25 cellular contexts compared by ENCODE assay signal in the genomic region with DNA sequence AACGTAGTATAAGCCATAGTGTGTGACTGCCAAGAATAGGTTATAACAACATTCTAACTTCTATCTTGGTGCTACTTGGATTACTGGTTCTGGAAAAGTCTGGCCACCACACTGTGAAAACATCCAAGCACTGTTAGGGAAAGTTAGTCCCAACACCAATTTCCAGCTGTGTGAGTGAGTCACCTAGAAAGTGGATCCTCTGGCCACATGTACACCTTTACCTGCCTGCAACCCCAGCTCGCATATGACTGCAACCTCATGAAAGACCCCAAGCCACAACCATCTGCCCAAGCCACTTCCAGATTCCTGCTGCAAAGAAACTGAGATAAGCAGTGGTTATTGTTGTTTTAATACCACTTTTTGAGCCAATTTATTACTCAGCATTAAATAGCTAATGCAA.
"Had no signal": no experiment of that assay in that cellular context is flagged by ENCODE, and none has a peak within 500 bp of the region (broad histone marks: within the 10 kb centered on the region; RNA-seq: fewer than 3 reads in every experiment).

No MANE protein-coding gene starts in this region.

- H3K27ac Mint-ChIP-seq: activated CD4-positive, alpha-beta T cell treated with anti-CD3 and anti-CD28 coated beads, Interleukin-2, amount 10 ng/mL, durations not matched to agents 7 days and 5 days; activated CD8-positive, alpha-beta T cell treated with anti-CD3 and anti-CD28 coated beads for 36 hours; activated naive CD4-positive, alpha-beta T cell treated with anti-CD3 and anti-CD28 coated beads, Interleukin-2, amount 50 U/mL, for 72 hours; activated T-helper 2 cell treated with anti-CD3 and anti-CD28 coated beads, Interferon-gamma antibody, Interleukin-2, Interleukin-4, amounts not matched to agents 10 μg/mL and 5 μg/mL and 100 μg/mL, durations not matched to agents 14 hours and 24 hours and 36 hours; brain; dendritic cell treated with granulocyte-macrophage colony-stimulating factor and Interleukin-4, amounts not matched to agents 40 ng/mL and 50 ng/mL, for 4 days; endodermal cell; memory B cell; natural killer cell; neural progenitor cell; stimulated activated naive B cell treated with anti-CD40 and anti-IgM and Interleukin-4, amounts not matched to agents 10 μg/mL and 1 μg/mL and 100 μg/mL, for 72 hours had no signal

- H3K4me3 Mint-ChIP-seq: activated CD4-positive, alpha-beta T cell treated with anti-CD3 and anti-CD28 coated beads, Interleukin-2, amount 10 ng/mL, durations not matched to agents 7 days and 5 days; activated CD8-positive, alpha-beta T cell treated with anti-CD3 and anti-CD28 coated beads for 36 hours; activated T-cell treated with anti-CD3 and anti-CD28 coated beads, Interleukin-2, amount 50 U/mL, for 4 hours; brain; dendritic cell treated with granulocyte-macrophage colony-stimulating factor and Interleukin-4, amounts not matched to agents 40 ng/mL and 50 ng/mL, for 4 days; endodermal cell; memory B cell; natural killer cell; neural progenitor cell; stimulated activated naive B cell treated with anti-CD40 and anti-IgM and Interleukin-4, amounts not matched to agents 10 μg/mL and 1 μg/mL and 100 μg/mL, for 72 hours had no signal

- H3K27ac ChIP-seq: esophagus muscularis mucosa, neural progenitor cell, right atrium auricular region, testis, uterus had no signal

- FAIRE-seq: keratinocyte had no signal

- H3K4me3 ChIP-seq: esophagus muscularis mucosa, neural progenitor cell, right atrium auricular region, testis, uterus had no signal

- H3K27me3 ChIP-seq: esophagus muscularis mucosa, neural progenitor cell, right atrium auricular region, testis, uterus had no signal

- H3K9me3 Mint-ChIP-seq: activated CD4-positive, alpha-beta T cell treated with anti-CD3 and anti-CD28 coated beads, Interleukin-2, amount 10 ng/mL, durations not matched to agents 7 days and 5 days; activated CD8-positive, alpha-beta T cell treated with anti-CD3 and anti-CD28 coated beads for 36 hours; activated naive CD4-positive, alpha-beta T cell treated with anti-CD3 and anti-CD28 coated beads, Interleukin-2, amount 50 U/mL, for 72 hours; activated T-cell treated with anti-CD3 and anti-CD28 coated beads, Interleukin-2, amount 50 U/mL, for 4 hours; activated T-helper 2 cell treated with anti-CD3 and anti-CD28 coated beads, Interferon-gamma antibody, Interleukin-2, Interleukin-4, amounts not matched to agents 10 μg/mL and 5 μg/mL and 100 μg/mL, durations not matched to agents 14 hours and 24 hours and 36 hours; dendritic cell treated with granulocyte-macrophage colony-stimulating factor and Interleukin-4, amounts not matched to agents 40 ng/mL and 50 ng/mL, for 4 days; endodermal cell; memory B cell; natural killer cell; stimulated activated naive B cell treated with anti-CD40 and anti-IgM and Interleukin-4, amounts not matched to agents 10 μg/mL and 1 μg/mL and 100 μg/mL, for 72 hours had no signal

- H3K36me3 ChIP-seq: esophagus muscularis mucosa, neural progenitor cell, right atrium auricular region, uterus had no signal

- DNase-seq: activated CD4-positive, alpha-beta T cell treated with anti-CD3 and anti-CD28 coated beads for 1 hour; activated CD4-positive, alpha-beta T cell treated with anti-CD3 and anti-CD28 coated beads, Interleukin-2, amount 10 ng/mL, durations not matched to agents 7 days and 5 days; activated CD8-positive, alpha-beta T cell treated with anti-CD3 and anti-CD28 coated beads for 36 hours; activated naive CD4-positive, alpha-beta T cell; activated T-cell treated with anti-CD3 and anti-CD28 coated beads, Interleukin-2, amount 50 U/mL, for 4 hours; central memory CD4-positive, alpha-beta T cell; endodermal cell; left colon; natural killer cell; stimulated activated CD4-positive, alpha-beta T cell treated with anti-CD3 and anti-CD28 coated beads, Interleukin-15, amount 100 ng/mL, for 24 hours; stimulated activated CD4-positive, alpha-beta T cell treated with anti-CD3 and anti-CD28 coated beads, Interleukin-2, amount 100 ng/mL, for 24 hours; stimulated activated naive B cell treated with anti-CD40 and anti-IgM and Interleukin-4, amounts not matched to agents 10 μg/mL and 1 μg/mL and 100 μg/mL, for 72 hours; T-helper 2 cell; testis; trophoblast cell; uterus had no signal

- ATAC-seq: activated CD8-positive, alpha-beta T cell treated with anti-CD3 and anti-CD28 coated beads for 36 hours; activated naive CD4-positive, alpha-beta T cell treated with anti-CD3 and anti-CD28 coated beads, Interleukin-2, amount 50 U/mL, for 72 hours; activated T-cell treated with anti-CD3 and anti-CD28 coated beads, Interleukin-2, amount 50 U/mL, for 4 hours; left colon; natural killer cell; stimulated activated naive B cell treated with anti-CD40 and anti-IgM and Interleukin-4, amounts not matched to agents 10 μg/mL and 1 μg/mL and 100 μg/mL, for 72 hours had no signal

- H3K27me3 Mint-ChIP-seq: brain; dendritic cell treated with granulocyte-macrophage colony-stimulating factor and Interleukin-4, amounts not matched to agents 40 ng/mL and 50 ng/mL, for 4 days had no signal

- H3K9me3 ChIP-seq: esophagus muscularis mucosa, right atrium auricular region, testis, uterus had no signal

- H3K4me1 Mint-ChIP-seq: activated CD4-positive, alpha-beta T cell treated with anti-CD3 and anti-CD28 coated beads, Interleukin-2, amount 10 ng/mL, durations not matched to agents 7 days and 5 days; brain; endodermal cell; memory B cell; natural killer cell; neural progenitor cell; stimulated activated naive B cell treated with anti-CD40 and anti-IgM and Interleukin-4, amounts not matched to agents 10 μg/mL and 1 μg/mL and 100 μg/mL, for 72 hours had no signal

- H3K4me1 ChIP-seq: esophagus muscularis mucosa, neural progenitor cell, right atrium auricular region, uterus had no signal

- H3K9ac ChIP-seq: neural progenitor cell had no signal
